20 cellular contexts compared by ENCODE assay signal in the genomic region with DNA sequence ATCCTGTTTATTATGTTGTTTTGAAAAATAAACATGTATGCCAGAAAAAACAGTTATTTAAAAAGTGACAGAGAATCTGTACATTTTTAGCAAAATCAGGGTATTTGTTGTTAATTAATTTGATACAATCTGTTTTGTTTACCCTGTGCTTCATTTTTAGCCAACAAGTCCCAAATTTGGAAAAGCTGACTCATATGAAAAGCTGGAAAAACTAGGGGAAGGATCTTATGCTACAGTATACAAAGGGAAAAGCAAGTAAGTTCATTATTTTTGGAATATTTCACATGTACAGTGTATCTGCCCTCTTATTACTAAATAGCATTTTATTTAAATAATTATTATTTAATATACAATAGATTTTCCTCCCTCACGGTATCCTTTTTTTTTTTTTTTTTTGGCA.
DNase-seq lines count a peak whose midpoint lies in the region; FAIRE-seq and TF ChIP-seq lines count a peak whose summit lies in the region.
"Had no signal": no experiment of that assay in that cellular context is flagged by ENCODE, and none has a peak within 500 bp of the region (broad histone marks: within the 10 kb centered on the region; RNA-seq: fewer than 3 reads in every experiment).

No MANE protein-coding gene starts in this region.

- H3K4me3 ChIP-seq in fibroblast of mammary gland (ENCODE audit: control insufficient read depth, low read depth, low read length) (no peak overlapping the region), osteoblast (ENCODE audit: insufficient read depth, low read length) (no peak overlapping the region)
- H3K4me3 ChIP-seq: SJCRH30 had no signal

- TF ChIP-seq CTCF in fibroblast of mammary gland (conservative IDR thresholded peaks at IDR 0.05; ENCODE audit: control insufficient read depth, insufficient read depth, low read depth, low read length) (no peak), osteoblast (IDR thresholded peaks at IDR 0.05; ENCODE audit: extremely low read depth, low read depth, low read length) (no peak)

- H3K4me2 ChIP-seq in osteoblast (ENCODE audit: insufficient read depth, low read length) = no peak overlapping the region

- DNase-seq in AG08395 (ENCODE audit: low spot score) = peak; percentile 15
- DNase-seq in LHCN-M2 (ENCODE audit: low read depth) = peak; percentile 30
- DNase-seq in fibroblast of mammary gland (ENCODE audit: low read depth) = peak; percentile 43
- peak; percentile 72 for DNase-seq in osteoblast (ENCODE audit: insufficient read length, low spot score, missing footprints)
- DNase-seq in activated CD4-positive, alpha-beta T cell treated with anti-CD3 and anti-CD28 coated beads, Interleukin-2, amount 50 U/mL, for 1 hour = no peak
- no peak for DNase-seq in HTR-8/SVneo (ENCODE audit: insufficient read length, low spot score)
- no peak for DNase-seq in RPMI8226
- DNase-seq: 8988T, BE2C, EL, GF-D8, H9, KBM-7, NCI-H1105, NCI-H146, NCI-H2029, NCI-H226, NCI-H510A treated with DMSO at 0.1 percent for 48 hours, NCI-H82, SJCRH30 had no signal

- H3K27ac ChIP-seq in osteoblast (ENCODE audit: low read depth, low read length) = no peak overlapping the region
- H3K27ac ChIP-seq: SJCRH30 had no signal

- FAIRE-seq in HTR-8/SVneo (lab: Jason Lieb, UNC) = no peak

- no peaks in the 10 kb centered on the region for H3K27me3 ChIP-seq in osteoblast (ENCODE audit: insufficient read depth, low read length)
- H3K27me3 ChIP-seq: BE2C, SJCRH30 had no signal

- no peak overlapping the region for H2AFZ ChIP-seq in osteoblast (ENCODE audit: low read length)

- no peaks in the 10 kb centered on the region for H3K36me3 ChIP-seq in osteoblast (ENCODE audit: insufficient read depth, low read length)
- H3K36me3 ChIP-seq: BE2C had no signal

- H3K9me3 ChIP-seq in osteoblast (ENCODE audit: low read depth, low read length) = no peaks in the 10 kb centered on the region
- H3K9me3 ChIP-seq: BE2C, SJCRH30 had no signal

- no peaks in the 10 kb centered on the region for H4K20me1 ChIP-seq in osteoblast (ENCODE audit: insufficient read depth, low read length)

- no peaks in the 10 kb centered on the region for H3K4me1 ChIP-seq in osteoblast (ENCODE audit: insufficient read depth, low read length)
- H3K4me1 ChIP-seq: BE2C, SJCRH30 had no signal

- H3K79me2 ChIP-seq in osteoblast (ENCODE audit: insufficient read depth, low read length) = no peaks in the 10 kb centered on the region

Comparison
In these comparisons a context has a peak if more than half of its experiments do, and no peak if none do; other contexts are left out.
1. DNase-seq: peak in AG08395 (single experiment), LHCN-M2 (single experiment), fibroblast of mammary gland (single experiment) and osteoblast (single experiment); none in activated CD4-positive, alpha-beta T cell treated with anti-CD3 and anti-CD28 coated beads, Interleukin-2, amount 50 U/mL, for 1 hour (single experiment), HTR-8/SVneo (single experiment) and RPMI8226 (single experiment).